23 cellular contexts compared by ENCODE assay signal in the genomic region with DNA sequence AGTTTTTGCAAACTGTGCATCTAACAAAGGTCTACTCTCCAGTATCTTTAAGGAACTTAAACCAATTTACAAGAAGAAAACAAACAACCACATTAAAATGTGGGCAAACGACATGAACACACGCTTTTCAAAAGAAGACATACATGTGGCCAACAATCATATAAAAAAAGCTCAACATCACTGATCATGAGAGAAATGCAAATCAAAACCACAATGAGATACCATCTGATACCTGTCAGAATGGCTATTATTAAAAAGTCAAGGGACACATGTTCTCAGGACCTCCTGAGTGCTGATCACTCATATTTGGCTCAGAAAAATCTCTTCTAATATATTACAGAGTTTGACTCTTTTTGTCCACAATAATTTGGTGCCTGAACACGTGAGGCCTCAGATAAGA. TPM values are rescaled to one million over a fixed set of nuclear protein-coding genes. Genes with fewer than 3 reads are reported as not detected.
DNase-seq lines count a peak whose midpoint lies in the region; ATAC-seq and TF ChIP-seq lines count a peak whose summit lies in the region.
"Had no signal": no experiment of that assay in that cellular context is flagged by ENCODE, and none has a peak within 500 bp of the region (broad histone marks: within the 10 kb centered on the region; RNA-seq: fewer than 3 reads in every experiment).

No MANE protein-coding gene starts in this region.

- DNase-seq in NCI-H526 treated with DMSO at 0.1 percent for 48 hours (lab: John Stamatoyannopoulos, UW) (peak; percentile 92), mucosa of descending colon (no peak), ascending aorta (ENCODE audit: low spot score in 2 of 2) (no peak), NCI-H1105 treated with DMSO at 0.1 percent for 48 hours (lab: John Stamatoyannopoulos, UW) (no peak)
- DNase-seq: activated CD4-positive, alpha-beta T cell treated with anti-CD3 and anti-CD28 coated beads for 36 hours; activated naive CD4-positive, alpha-beta T cell treated with anti-CD3 and anti-CD28 coated beads for 36 hours; body of pancreas; DMS 273 treated with DMSO at 0.1 percent for 48 hours; HFFc6; lower lobe of right lung; OCI-M1; T-helper 9 cell; trophoblast cell had no signal

- H3K9me3 Mint-ChIP-seq in activated T-helper 17 cell treated with anti-CD3 and anti-CD28 coated beads, Interleukin-2, amount 50 U/mL, for 72 hours, result no peaks in the 10 kb centered on the region
- H3K9me3 Mint-ChIP-seq: stimulated activated effector memory CD8-positive, alpha-beta T cell treated with anti-CD3 and anti-CD28 coated beads, Interleukin-12 subunit alpha, Interleukin-12 subunit beta, amount 100 ng/mL, for 72 hours had no signal

- H3K4me3 ChIP-seq in mucosa of descending colon, result no peak overlapping the region
- H3K4me3 ChIP-seq in ascending aorta, result no peak overlapping the region
- H3K4me3 ChIP-seq: body of pancreas, prostate gland, SJSA1 had no signal

- H3K4me1 ChIP-seq in mucosa of descending colon (ENCODE audit: low read depth) (no peaks in the 10 kb centered on the region), ascending aorta (no peaks in the 10 kb centered on the region)
- H3K4me1 ChIP-seq: body of pancreas, lower lobe of right lung, prostate gland, SJSA1 had no signal

- H3K4me1 Mint-ChIP-seq in activated T-helper 17 cell treated with anti-CD3 and anti-CD28 coated beads, Interleukin-2, amount 50 U/mL, for 72 hours, result no peaks in the 10 kb centered on the region
- H3K4me1 Mint-ChIP-seq: activated CD4-positive, alpha-beta T cell treated with anti-CD3 and anti-CD28 coated beads for 36 hours; nephron had no signal

- ATAC-seq in GM18907 (IDR thresholded peaks at IDR 0.05; ENCODE audit: unreplicated experiment) (peak; percentile 41), HG02588 (IDR thresholded peaks at IDR 0.05; ENCODE audit: unreplicated experiment) (peak; percentile 10), mucosa of descending colon (no peak)
- no peak for ATAC-seq in activated T-helper 17 cell treated with anti-CD3 and anti-CD28 coated beads, Interleukin-2, amount 50 U/mL, for 72 hours (replicated peaks)
- ATAC-seq: activated CD4-positive, alpha-beta T cell treated with anti-CD3 and anti-CD28 coated beads for 36 hours; body of pancreas had no signal

- no peak overlapping the region for H3K4me3 Mint-ChIP-seq in activated T-helper 17 cell treated with anti-CD3 and anti-CD28 coated beads, Interleukin-2, amount 50 U/mL, for 72 hours
- H3K4me3 Mint-ChIP-seq: activated CD4-positive, alpha-beta T cell treated with anti-CD3 and anti-CD28 coated beads for 36 hours; activated naive CD4-positive, alpha-beta T cell treated with anti-CD3 and anti-CD28 coated beads for 36 hours; HFFc6; nephron had no signal

- H3K27me3 Mint-ChIP-seq in activated T-helper 17 cell treated with anti-CD3 and anti-CD28 coated beads, Interleukin-2, amount 50 U/mL, for 72 hours, result peaks cover 15% of the 10 kb centered on the region

- H3K36me3 ChIP-seq in mucosa of descending colon (ENCODE audit: low read depth) (no peaks in the 10 kb centered on the region), ascending aorta (no peaks in the 10 kb centered on the region)
- H3K36me3 ChIP-seq: lower lobe of right lung, prostate gland, SJSA1 had no signal

- no peaks in the 10 kb centered on the region for H3K27me3 ChIP-seq in ascending aorta
- H3K27me3 ChIP-seq: body of pancreas had no signal

- no peaks in the 10 kb centered on the region for H3K36me3 Mint-ChIP-seq in activated T-helper 17 cell treated with anti-CD3 and anti-CD28 coated beads, Interleukin-2, amount 50 U/mL, for 72 hours (ENCODE audit: low read depth)
- H3K36me3 Mint-ChIP-seq: stimulated activated effector memory CD8-positive, alpha-beta T cell treated with anti-CD3 and anti-CD28 coated beads, Interleukin-12 subunit alpha, Interleukin-12 subunit beta, amount 100 ng/mL, for 72 hours had no signal

- H3K9me3 ChIP-seq in mucosa of descending colon (no peaks in the 10 kb centered on the region), ascending aorta (no peaks in the 10 kb centered on the region)
- H3K9me3 ChIP-seq: lower lobe of right lung, prostate gland, SJSA1 had no signal

- H3K27ac ChIP-seq in ascending aorta, result no peak overlapping the region
- H3K27ac ChIP-seq: body of pancreas, lower lobe of right lung, prostate gland, SJSA1 had no signal

- H3K27ac Mint-ChIP-seq in activated T-helper 17 cell treated with anti-CD3 and anti-CD28 coated beads, Interleukin-2, amount 50 U/mL, for 72 hours, result no peak overlapping the region
- H3K27ac Mint-ChIP-seq: activated CD4-positive, alpha-beta T cell treated with anti-CD3 and anti-CD28 coated beads for 36 hours; activated naive CD4-positive, alpha-beta T cell treated with anti-CD3 and anti-CD28 coated beads for 36 hours; HFFc6; nephron had no signal

- intact Hi-C loops in mucosa of descending colon (cut with DNase I, micrococcal nuclease), result no loop called here
- intact Hi-C loops in ascending aorta (cut with DNase I), result no loop called here

- TF ChIP-seq CTCF in mucosa of descending colon (IDR thresholded peaks at IDR 0.05) (no peak), ascending aorta (IDR thresholded peaks at IDR 0.05) (no peak)

RNA-seq across cellular contexts. Expression of a gene that starts 14.2 kb away (rescaled TPM):
- total RNA-seq in mucosa of descending colon (10 to 100 TPM in 1 of 3 donors, 1 to 10 TPM in 2; 2.6 to 10.7 (median 4.9) TPM), ascending aorta (2.7 TPM)
- under 1 TPM in 1 of 2 donors, not detected in 1; 0.37 TPM for total RNA-seq in activated T-helper 17 cell treated with anti-CD3 and anti-CD28 coated beads, Interleukin-2, amount 50 U/mL, for 72 hours
- total RNA-seq: activated CD4-positive, alpha-beta T cell treated with anti-CD3 and anti-CD28 coated beads for 36 hours; HFFc6; HT1080; NCI-H460; SJSA1 had no signal

RNA-seq across cellular contexts. Expression of a gene that starts 22.6 kb away (rescaled TPM):
- total RNA-seq in mucosa of descending colon, result 1 to 10 TPM in 1 of 3 donors, under 1 TPM in 2; 0.49 to 2.4 (median 0.76) TPM
- not detected for total RNA-seq in activated T-helper 17 cell treated with anti-CD3 and anti-CD28 coated beads, Interleukin-2, amount 50 U/mL, for 72 hours
- total RNA-seq in ascending aorta, result not detected
- total RNA-seq: activated CD4-positive, alpha-beta T cell treated with anti-CD3 and anti-CD28 coated beads for 36 hours; activated naive CD4-positive, alpha-beta T cell treated with anti-CD3 and anti-CD28 coated beads for 36 hours; glomerular endothelial cell; HFFc6; HT1080; NCI-H460; SJSA1 had no signal

RNA-seq across cellular contexts. Expression of a gene that starts 42.5 kb away (rescaled TPM):
- total RNA-seq in mucosa of descending colon (1 to 10 TPM in 2 of 3 donors, under 1 TPM in 1; 0.20 to 4.9 (median 2.6) TPM), ascending aorta (not detected)
- not detected for total RNA-seq in activated T-helper 17 cell treated with anti-CD3 and anti-CD28 coated beads, Interleukin-2, amount 50 U/mL, for 72 hours
- total RNA-seq: activated CD4-positive, alpha-beta T cell treated with anti-CD3 and anti-CD28 coated beads for 36 hours; activated naive CD4-positive, alpha-beta T cell treated with anti-CD3 and anti-CD28 coated beads for 36 hours; glomerular endothelial cell; HFFc6; HT1080; NCI-H460; SJSA1 had no signal

RNA-seq across cellular contexts. Expression of a gene that starts 46.7 kb away (rescaled TPM):
- 1 to 10 TPM; 3.0 to 8.7 (median 6.4) TPM for total RNA-seq in mucosa of descending colon
- total RNA-seq in activated T-helper 17 cell treated with anti-CD3 and anti-CD28 coated beads, Interleukin-2, amount 50 U/mL, for 72 hours, result not detected
- total RNA-seq in ascending aorta, result 0.64 TPM
- total RNA-seq: activated CD4-positive, alpha-beta T cell treated with anti-CD3 and anti-CD28 coated beads for 36 hours; activated naive CD4-positive, alpha-beta T cell treated with anti-CD3 and anti-CD28 coated beads for 36 hours; glomerular endothelial cell; HFFc6; HT1080; NCI-H460; SJSA1 had no signal

Comparison
In these comparisons a context has a peak if more than half of its experiments do, and no peak if none do; other contexts are left out.
1. ATAC-seq: peak in GM18907 (single experiment) and HG02588 (single experiment); none in mucosa of descending colon (single experiment) and activated T-helper 17 cell treated with anti-CD3 and anti-CD28 coated beads, Interleukin-2, amount 50 U/mL, for 72 hours (single experiment).